Comparison of ENCODE assay signal across 8 cellular contexts in genomic region chr14:62497708-62498107, GRCh38.
"Had no signal": no experiment of that assay in that cellular context is flagged by ENCODE, and none has a peak within 500 bp of the region (broad histone marks: within the 10 kb centered on the region; RNA-seq: fewer than 3 reads in every experiment).

No MANE protein-coding gene starts in this region.

- ATAC-seq: HepG2, K562 had no signal

- FAIRE-seq: HepG2, K562 had no signal

- H3K27me3 Mint-ChIP-seq: IgD-negative memory B cell had no signal

- H3K4me3 ChIP-seq: K562 had no signal

- H3K4me3 Mint-ChIP-seq: IgD-negative memory B cell had no signal

- H3K36me3 Mint-ChIP-seq: IgD-negative memory B cell had no signal

- H3K4me2 ChIP-seq: KMS-11 had no signal

- H3K27ac ChIP-seq: HL-60, KMS-11 had no signal

- DNase-seq: IMR-90, KBM-7, KG1 had no signal

- H3K9ac ChIP-seq: KMS-11 had no signal

- H3K4me1 Mint-ChIP-seq: IgD-negative memory B cell had no signal

- H3K27ac Mint-ChIP-seq: IgD-negative memory B cell had no signal
